6 cellular contexts compared by ENCODE assay signal in genomic region chr3:78827618-78828017, GRCh38.
"Had no signal": no experiment of that assay in that cellular context is flagged by ENCODE, and none has a peak within 500 bp of the region (broad histone marks: within the 10 kb centered on the region; RNA-seq: fewer than 3 reads in every experiment).

No MANE protein-coding gene starts in this region.

- H3K27ac ChIP-seq: HL-60, KMS-11 had no signal

- FAIRE-seq: HTR-8/SVneo had no signal

- DNase-seq: IMR-90, KBM-7, KG1 had no signal

- H3K9ac ChIP-seq: KMS-11 had no signal

- H3K4me2 ChIP-seq: KMS-11 had no signal
